ENCODE assay signal across 1 cellular context in genomic region chr3:195260286-195260905, GRCh38.
TF ChIP-seq lines count a peak whose summit lies in the region.

No MANE protein-coding gene starts in this region.

TF ChIP-seq in GM12878, 131 proteins besides CTCF, POLR2A, EP300 and RAD21 (continued from another document):
- TF ChIP-seq CUX1 (IDR thresholded peaks at IDR 0.05; ENCODE audit: insufficient replicate concordance, low read depth, low read length) (no peak), NR2C1 (IDR thresholded peaks at IDR 0.05) (peak; percentile 0; the same call in 1 of the 2 replicates), JUND (IDR thresholded peaks at IDR 0.05; ENCODE audit: low read depth, low read length) (no peak), POLR2AphosphoS5 (IDR thresholded peaks at IDR 0.05; ENCODE audit: low read length) (no peak), IKZF1 (conservative IDR thresholded peaks at IDR 0.05) (no peak)
